Comparison of ENCODE assay signal across 8 cellular contexts in the genomic region with DNA sequence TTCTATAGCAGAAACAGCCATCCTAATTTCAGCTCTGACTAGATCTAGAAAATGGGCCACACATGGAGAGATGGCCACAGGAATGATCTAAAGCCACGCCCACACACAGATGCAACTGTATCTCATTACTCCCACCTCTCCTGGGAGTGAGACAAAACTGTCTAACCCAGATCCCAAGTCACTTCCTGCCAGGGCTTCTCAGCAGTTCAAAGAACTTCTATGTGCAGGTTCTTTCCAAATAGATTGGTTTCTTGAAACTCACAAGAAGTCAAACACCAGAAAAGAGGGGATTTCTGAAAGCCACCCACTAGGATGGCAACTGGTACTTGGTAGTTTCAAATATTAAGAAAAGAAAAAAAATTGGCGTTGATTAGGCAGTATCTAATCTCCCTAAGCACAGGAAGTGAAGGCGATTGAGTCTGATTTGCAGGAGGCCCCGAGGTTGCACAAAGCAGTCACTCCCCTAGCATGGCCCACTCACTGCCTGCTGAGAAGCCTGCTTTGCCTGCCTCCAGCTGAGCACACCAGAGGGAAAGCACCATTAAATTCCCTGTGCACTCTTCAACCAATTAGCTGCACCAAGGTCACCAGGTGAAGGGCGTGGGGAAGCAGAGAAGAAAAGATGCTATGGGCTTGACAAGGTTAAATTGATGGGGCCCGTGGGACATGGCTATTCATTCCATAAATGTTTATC. TPM values are rescaled to one million over a fixed set of nuclear protein-coding genes. Genes with fewer than 3 reads are reported as not detected.
DNase-seq lines count a peak whose midpoint lies in the region; ATAC-seq and TF ChIP-seq lines count a peak whose summit lies in the region.

No MANE protein-coding gene starts in this region.

- peak overlapping the region; percentile 31 for H3K4me3 Mint-ChIP-seq in activated naive CD8-positive, alpha-beta T cell treated with anti-CD3 and anti-CD28 coated beads, Interleukin-2, amount 10 ng/mL, durations not matched to agents 7 days and 5 days
- H3K4me3 Mint-ChIP-seq in nephron = no peak overlapping the region

- H3K27me3 Mint-ChIP-seq in activated naive CD8-positive, alpha-beta T cell treated with anti-CD3 and anti-CD28 coated beads, Interleukin-2, amount 10 ng/mL, durations not matched to agents 7 days and 5 days = no peaks in the 10 kb centered on the region
- H3K27me3 Mint-ChIP-seq in nephron (ENCODE audit: low read depth) = no peaks in the 10 kb centered on the region

- DNase-seq in CD1c-positive myeloid dendritic cell (ENCODE audit: extremely low spot score) (peak; percentile 78), NOMO-1 treated with dmso at 0.1 percent for 144 hours (lab: John Stamatoyannopoulos, UW; ENCODE audit: unreplicated experiment) (peak; percentile 11), DMS79 (lab: John Stamatoyannopoulos, UW) (no peak), NCI-H1105 (lab: John Stamatoyannopoulos, UW) (no peak)
- DNase-seq in activated naive CD8-positive, alpha-beta T cell treated with anti-CD3 and anti-CD28 coated beads, Interleukin-2, amount 10 ng/mL, durations not matched to agents 7 days and 5 days = no peak

- H3K9me3 Mint-ChIP-seq in activated naive CD8-positive, alpha-beta T cell treated with anti-CD3 and anti-CD28 coated beads, Interleukin-2, amount 10 ng/mL, durations not matched to agents 7 days and 5 days = no peaks in the 10 kb centered on the region
- H3K9me3 Mint-ChIP-seq in nephron = no peaks in the 10 kb centered on the region

- H3K4me1 Mint-ChIP-seq in activated naive CD8-positive, alpha-beta T cell treated with anti-CD3 and anti-CD28 coated beads, Interleukin-2, amount 10 ng/mL, durations not matched to agents 7 days and 5 days = peaks cover 24% of the 10 kb centered on the region
- H3K4me1 Mint-ChIP-seq in nephron = peaks cover 15% of the 10 kb centered on the region

- POLR2A ChIA-PET in activated naive CD8-positive, alpha-beta T cell treated with anti-CD3 and anti-CD28 coated beads, Interleukin-2, amount 10 ng/mL, durations not matched to agents 7 days and 5 days (lab: Charles Lee) = interaction anchor here (1.0 to 1.5 kb wide), 2 partner anchors 11 to 74 kb away, joined by 5 to 7 read pairs; a partner anchor contains a TSS

- peak overlapping the region; percentile 89 for H3K27ac Mint-ChIP-seq in activated naive CD8-positive, alpha-beta T cell treated with anti-CD3 and anti-CD28 coated beads, Interleukin-2, amount 10 ng/mL, durations not matched to agents 7 days and 5 days
- peak overlapping the region; percentile 81 to 85 (median 84) for H3K27ac Mint-ChIP-seq in nephron

- H3K36me3 Mint-ChIP-seq in activated naive CD8-positive, alpha-beta T cell treated with anti-CD3 and anti-CD28 coated beads, Interleukin-2, amount 10 ng/mL, durations not matched to agents 7 days and 5 days = no peaks in the 10 kb centered on the region
- peaks cover 4% of the 10 kb centered on the region for H3K36me3 Mint-ChIP-seq in nephron (ENCODE audit: low read depth)

- TF ChIP-seq CTCF in nephron (IDR thresholded peaks at IDR 0.05; ENCODE audit: unreplicated experiment in 3 of 3) = no peak

- ATAC-seq in GM19324 (IDR thresholded peaks at IDR 0.05; ENCODE audit: low FRiP score, unreplicated experiment) (peak; percentile 57), HG03159 (IDR thresholded peaks at IDR 0.05; ENCODE audit: unreplicated experiment) (peak; percentile 62)
- ATAC-seq in activated naive CD8-positive, alpha-beta T cell treated with anti-CD3 and anti-CD28 coated beads, Interleukin-2, amount 10 ng/mL, durations not matched to agents 7 days and 5 days (ENCODE audit: low read depth) = peak; percentile 81

RNA-seq across cellular contexts. Expression of a gene that starts 51.1 kb away (rescaled TPM):
- 10 to 100 TPM; 25.9 to 26.2 TPM for total RNA-seq in activated naive CD8-positive, alpha-beta T cell treated with anti-CD3 and anti-CD28 coated beads, Interleukin-2, amount 10 ng/mL, durations not matched to agents 7 days and 5 days

Comparison
In these comparisons a context has a peak if more than half of its experiments do, and no peak if none do; other contexts are left out.
1. DNase-seq: peak in CD1c-positive myeloid dendritic cell (single experiment) and NOMO-1 treated with dmso at 0.1 percent for 144 hours (single experiment); none in activated naive CD8-positive, alpha-beta T cell treated with anti-CD3 and anti-CD28 coated beads, Interleukin-2, amount 10 ng/mL, durations not matched to agents 7 days and 5 days (single experiment), DMS79 (single experiment) and NCI-H1105 (single experiment).
2. Peak in every context shown above with its lines, with median percentiles within 50 percentile points of each other: ATAC-seq.